Comparison of ENCODE assay signal across 24 cellular contexts in genomic region chr5:171155621-171156020, GRCh38.
DNase-seq lines count a peak whose midpoint lies in the region.
"Had no signal": no experiment of that assay in that cellular context is flagged by ENCODE, and none has a peak within 500 bp of the region (broad histone marks: within the 10 kb centered on the region; RNA-seq: fewer than 3 reads in every experiment).

No MANE protein-coding gene starts in this region.

- peak overlapping the region; percentile 9 for H3K4me2 ChIP-seq in GM23248 (ENCODE audit: unreplicated experiment)
- H3K4me2 ChIP-seq: KMS-11 had no signal

- no peak overlapping the region for H3K4me3 ChIP-seq in GM23248
- H3K4me3 ChIP-seq in adipocyte (ENCODE audit: low read length): no peak overlapping the region
- H3K4me3 ChIP-seq: pancreas, right lobe of liver, tibial artery had no signal

- H3K9me3 ChIP-seq in GM23248 (ENCODE audit: low read depth) (no peaks in the 10 kb centered on the region), adipocyte (ENCODE audit: control insufficient read depth, low read length) (no peaks in the 10 kb centered on the region)
- H3K9me3 ChIP-seq: pancreas, right lobe of liver, tibial artery had no signal

- H3K36me3 ChIP-seq in GM23248 (ENCODE audit: low read depth) (no peaks in the 10 kb centered on the region; the same call in 1 of the 2 replicates), adipocyte (ENCODE audit: control insufficient read depth, insufficient read depth, low read length, severe bottlenecking) (no peaks in the 10 kb centered on the region)
- H3K36me3 ChIP-seq: pancreas, right lobe of liver, tibial artery had no signal

- no peaks in the 10 kb centered on the region for H4K20me1 ChIP-seq in GM23248 (ENCODE audit: insufficient read depth)

- in situ Hi-C loops in GM23248 (cut with MboI): no loop called here

- WGBS in GM23248 (ENCODE audit: low coverage in 1 of 2, low lambda C conversion rate in 2 of 2, missing lambda C conversion rate in 2 of 2), 2 experiments: 71 to 85% methylated on average over 1 of the region's 1 CpG

- H3K4me1 ChIP-seq in GM23248 (ENCODE audit: insufficient read depth): peaks cover 28% of the 10 kb centered on the region
- peaks cover 5% of the 10 kb centered on the region for H3K4me1 ChIP-seq in adipocyte (ENCODE audit: control insufficient read depth, insufficient read depth, low read length)
- H3K4me1 ChIP-seq: pancreas, right lobe of liver, tibial artery had no signal

- no peak overlapping the region for H3K27ac ChIP-seq in GM23248
- H3K27ac ChIP-seq: KMS-11, pancreas, right lobe of liver, tibial artery had no signal

- no peaks in the 10 kb centered on the region for H3K79me2 ChIP-seq in GM23248 (ENCODE audit: insufficient read depth)

- no peaks in the 10 kb centered on the region for H3K9me2 ChIP-seq in GM23248 (ENCODE audit: insufficient read depth)

- H2AFZ ChIP-seq in GM23248: peak overlapping the region; percentile 20; the same call in 1 of the 2 replicates

- no peak overlapping the region for H3K9ac ChIP-seq in GM23248
- no peak overlapping the region for H3K9ac ChIP-seq in adipocyte (ENCODE audit: low read length)
- H3K9ac ChIP-seq: KMS-11 had no signal

- DNase-seq in GM23248 (peak; percentile 48), adipocyte (ENCODE audit: low read depth) (peak; percentile 48), fibroblast of peridontal ligament (ENCODE audit: extremely low read depth) (peak; percentile 23), renal cortical epithelial cell (ENCODE audit: low read depth) (peak; percentile 47), GM19240 (ENCODE audit: insufficient read length, low spot score) (no peak), DMS 273 treated with DMSO at 0.1 percent for 48 hours (lab: John Stamatoyannopoulos, UW) (no peak), cerebellum (ENCODE audit: low spot score) (no peak), AML-193 (lab: John Stamatoyannopoulos, UW) (no peak)
- DNase-seq: activated CD4-positive, alpha-beta T cell treated with anti-CD3 and anti-CD28 coated beads, Interleukin-2, amount 50 U/mL, for 1 hour; activated CD8-positive, alpha-beta memory T cell treated with anti-CD3 and anti-CD28 coated beads, Interleukin-2, amount 50 U/mL, for 48 hours; activated gamma-delta T cell; COR-L47; GOT3; mesendoderm; naive thymus-derived CD8-positive, alpha-beta T cell; NCI-H1048; NCI-H2081 treated with DMSO at 0.1 percent for 48 hours; NCI-H524; pancreas; right lobe of liver; Right ventricle myocardium superior; stimulated activated naive CD4-positive, alpha-beta T cell treated with Interleukin-2 at 50 U/mL for 16 hours; tibial artery had no signal

- H3K27me3 ChIP-seq in GM23248 (replicated peaks; ENCODE audit: insufficient read depth): no peaks in the 10 kb centered on the region
- no peaks in the 10 kb centered on the region for H3K27me3 ChIP-seq in adipocyte (replicated peaks; ENCODE audit: control insufficient read depth, insufficient read depth, low read length)
- H3K27me3 ChIP-seq: pancreas, right lobe of liver, tibial artery had no signal

- H3F3A ChIP-seq in GM23248 (ENCODE audit: insufficient read depth): no peaks in the 10 kb centered on the region

Comparison
In these comparisons a context has a peak if more than half of its experiments do, and no peak if none do; other contexts are left out.
1. DNase-seq: peak in GM23248 (single experiment), adipocyte (single experiment), fibroblast of peridontal ligament (single experiment) and renal cortical epithelial cell (single experiment); none in GM19240 (single experiment), DMS 273 treated with DMSO at 0.1 percent for 48 hours (single experiment), cerebellum (single experiment) and AML-193 (0 of 2).